In the genomic region with DNA sequence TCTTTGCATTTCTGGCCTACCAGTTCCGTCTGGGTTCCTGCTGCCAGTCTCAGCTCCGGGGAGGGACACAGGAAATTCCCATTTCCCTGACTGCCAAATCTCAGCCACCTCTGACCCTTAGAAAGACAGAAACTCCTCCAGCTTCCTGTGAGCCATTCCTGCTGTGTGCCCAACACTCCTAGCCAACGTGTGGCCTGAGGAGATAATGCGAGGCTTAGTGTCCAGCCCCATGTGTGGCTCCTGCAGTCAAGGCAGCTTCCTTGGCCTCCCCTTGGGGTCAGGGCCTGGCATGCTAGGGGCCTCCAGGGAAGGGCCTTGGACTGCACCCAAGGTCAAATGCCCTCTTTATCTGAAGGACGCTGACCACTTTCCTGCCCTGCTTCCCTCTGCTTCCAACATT, we compare ENCODE assay signal across 14 cellular contexts. TPM values are rescaled to one million over a fixed set of nuclear protein-coding genes. Genes with fewer than 3 reads are reported as not detected.
"Had no signal": no experiment of that assay in that cellular context is flagged by ENCODE, and none has a peak within 500 bp of the region (broad histone marks: within the 10 kb centered on the region; RNA-seq: fewer than 3 reads in every experiment).

No MANE protein-coding gene starts in this region.

- DNase-seq: activated CD4-positive, alpha-beta memory T cell treated with anti-CD3 and anti-CD28 coated beads, Interleukin-2, amount 10 ng/mL, durations not matched to agents 7 days and 5 days; activated CD4-positive, alpha-beta T cell treated with anti-CD3 and anti-CD28 coated beads for 36 hours; activated CD8-positive, alpha-beta memory T cell treated with anti-CD3 and anti-CD28 coated beads, Interleukin-2, amount 50 U/mL, for 48 hours; effector CD4-positive, alpha-beta T cell; naive thymus-derived CD4-positive, alpha-beta T cell; stimulated activated naive B cell treated with anti-CD40 and anti-IgM and Interleukin-4, amounts not matched to agents 10 μg/mL and 1 μg/mL and 100 μg/mL, for 72 hours; T-helper 2 cell had no signal

- H3K36me3 ChIP-seq: cardiac muscle cell, neutrophil, right atrium auricular region had no signal

- ATAC-seq: activated CD4-positive, alpha-beta T cell treated with anti-CD3 and anti-CD28 coated beads for 36 hours; naive thymus-derived CD4-positive, alpha-beta T cell; stimulated activated naive B cell treated with anti-CD40 and anti-IgM and Interleukin-4, amounts not matched to agents 10 μg/mL and 1 μg/mL and 100 μg/mL, for 72 hours had no signal

- H3K79me2 ChIP-seq: hepatocyte had no signal

- H3K9me3 ChIP-seq: neutrophil, right atrium auricular region had no signal

- H2AFZ ChIP-seq: hepatocyte had no signal

- H3K4me3 Mint-ChIP-seq: activated CD4-positive, alpha-beta memory T cell treated with anti-CD3 and anti-CD28 coated beads, Interleukin-2, amount 10 ng/mL, durations not matched to agents 7 days and 5 days; activated CD4-positive, alpha-beta T cell treated with anti-CD3 and anti-CD28 coated beads for 36 hours; naive thymus-derived CD4-positive, alpha-beta T cell; stimulated activated naive B cell treated with anti-CD40 and anti-IgM and Interleukin-4, amounts not matched to agents 10 μg/mL and 1 μg/mL and 100 μg/mL, for 72 hours had no signal

- H3K4me2 ChIP-seq: hepatocyte, smooth muscle cell had no signal

- H3K27ac ChIP-seq: cardiac muscle cell, epithelial cell of prostate, hepatocyte, neutrophil, right atrium auricular region had no signal

- H3K36me3 Mint-ChIP-seq: naive thymus-derived CD4-positive, alpha-beta T cell; stimulated activated naive B cell treated with anti-CD40 and anti-IgM and Interleukin-4, amounts not matched to agents 10 μg/mL and 1 μg/mL and 100 μg/mL, for 72 hours had no signal

- H3K4me3 ChIP-seq: cardiac muscle cell, hepatocyte, lung, right atrium auricular region, smooth muscle cell had no signal

- H3K27me3 ChIP-seq: cardiac muscle cell, hepatocyte, right atrium auricular region had no signal

- H3K27ac Mint-ChIP-seq: activated CD4-positive, alpha-beta memory T cell treated with anti-CD3 and anti-CD28 coated beads, Interleukin-2, amount 10 ng/mL, durations not matched to agents 7 days and 5 days; activated CD4-positive, alpha-beta T cell treated with anti-CD3 and anti-CD28 coated beads for 36 hours; naive thymus-derived CD4-positive, alpha-beta T cell; stimulated activated naive B cell treated with anti-CD40 and anti-IgM and Interleukin-4, amounts not matched to agents 10 μg/mL and 1 μg/mL and 100 μg/mL, for 72 hours had no signal

- H3K4me1 Mint-ChIP-seq: activated CD4-positive, alpha-beta memory T cell treated with anti-CD3 and anti-CD28 coated beads, Interleukin-2, amount 10 ng/mL, durations not matched to agents 7 days and 5 days; activated CD4-positive, alpha-beta T cell treated with anti-CD3 and anti-CD28 coated beads for 36 hours; naive thymus-derived CD4-positive, alpha-beta T cell; stimulated activated naive B cell treated with anti-CD40 and anti-IgM and Interleukin-4, amounts not matched to agents 10 μg/mL and 1 μg/mL and 100 μg/mL, for 72 hours had no signal

- H3K9me3 Mint-ChIP-seq: activated CD4-positive, alpha-beta memory T cell treated with anti-CD3 and anti-CD28 coated beads, Interleukin-2, amount 10 ng/mL, durations not matched to agents 7 days and 5 days had no signal

RNA-seq across cellular contexts. Expression of a gene that starts 45.1 kb away (rescaled TPM):
- total RNA-seq: activated CD4-positive, alpha-beta T cell treated with anti-CD3 and anti-CD28 coated beads for 36 hours had no signal
- polyA plus RNA-seq: naive thymus-derived CD4-positive, alpha-beta T cell had no signal
